In the genomic region with DNA sequence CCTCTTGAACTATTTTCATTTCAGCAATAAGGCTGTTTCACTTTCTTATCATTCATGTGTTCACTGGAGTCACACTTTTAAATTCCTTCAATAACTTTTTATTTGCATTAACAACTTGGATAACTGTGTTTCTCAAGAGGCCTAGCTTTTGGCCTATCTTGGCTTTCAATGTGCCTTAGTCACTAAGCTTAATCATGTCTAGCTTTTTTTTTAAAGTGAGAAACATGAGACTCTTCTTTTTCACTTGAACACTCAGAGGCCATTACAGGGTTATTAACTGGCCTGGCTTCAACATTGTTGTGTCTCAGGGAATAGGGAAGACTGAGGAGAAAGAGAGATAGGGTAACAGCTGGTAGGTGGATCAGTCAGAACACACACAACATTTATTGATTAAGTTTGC, we compare ENCODE assay signal across 1 cellular context.
TF ChIP-seq lines count a peak whose summit lies in the region.

No MANE protein-coding gene starts in this region.

TF ChIP-seq in WTC11, 78 proteins besides CTCF, POLR2A, EP300 and RAD21 (continued from another document):
- TF ChIP-seq, protein P1, sequence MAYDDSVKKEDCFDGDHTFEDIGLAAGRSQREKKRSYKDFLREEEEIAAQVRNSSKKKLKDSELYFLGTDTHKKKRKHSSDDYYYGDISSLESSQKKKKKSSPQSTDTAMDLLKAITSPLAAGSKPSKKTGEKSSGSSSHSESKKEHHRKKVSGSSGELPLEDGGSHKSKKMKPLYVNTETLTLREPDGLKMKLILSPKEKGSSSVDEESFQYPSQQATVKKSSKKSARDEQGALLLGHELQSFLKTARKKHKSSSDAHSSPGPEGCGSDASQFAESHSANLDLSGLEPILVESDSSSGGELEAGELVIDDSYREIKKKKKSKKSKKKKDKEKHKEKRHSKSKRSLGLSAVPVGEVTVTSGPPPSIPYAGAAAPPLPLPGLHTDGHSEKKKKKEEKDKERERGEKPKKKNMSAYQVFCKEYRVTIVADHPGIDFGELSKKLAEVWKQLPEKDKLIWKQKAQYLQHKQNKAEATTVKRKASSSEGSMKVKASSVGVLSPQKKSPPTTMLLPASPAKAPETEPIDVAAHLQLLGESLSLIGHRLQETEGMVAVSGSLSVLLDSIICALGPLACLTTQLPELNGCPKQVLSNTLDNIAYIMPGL (CRISPR knock-in tag; IDR thresholded peaks at IDR 0.05) = no peak
- TF ChIP-seq NFYB (CRISPR knock-in tag; conservative IDR thresholded peaks at IDR 0.05; ENCODE audit: low read depth) = no peak
- TF ChIP-seq ZNF423 (CRISPR knock-in tag; IDR thresholded peaks at IDR 0.05) = no peak
